ENCODE assay signal across 34 cellular contexts in genomic region chr2:116580209-116580608, GRCh38.
"Had no signal": no experiment of that assay in that cellular context is flagged by ENCODE, and none has a peak within 500 bp of the region (broad histone marks: within the 10 kb centered on the region; RNA-seq: fewer than 3 reads in every experiment).

No MANE protein-coding gene starts in this region.

- H3K27me3 ChIP-seq: MG63 had no signal

- H3K9me3 ChIP-seq: MG63 had no signal

- H3K4me2 ChIP-seq: KMS-11 had no signal

- H3K27ac ChIP-seq: KMS-11 had no signal

- DNase-seq: Karpas-422, Kasumi-1, MG63, MM.1S, MV-4-11, NCI-H1048, NCI-H1092, NCI-H1092 treated with DMSO at 0.1 percent for 48 hours, NCI-H1105, NCI-H1105 treated with DMSO at 0.1 percent for 48 hours, NCI-H1417, NCI-H1417 treated with DMSO at 0.1 percent for 48 hours, NCI-H1436, NCI-H1436 treated with DMSO at 0.1 percent for 48 hours, NCI-H146, NCI-H1694, NCI-H1694 treated with DMSO at 0.1 percent for 48 hours, NCI-H187, NCI-H187 treated with DMSO at 0.1 percent for 48 hours, NCI-H1930, NCI-H2029, NCI-H2029 treated with DMSO at 0.1 percent for 48 hours, NCI-H2081, NCI-H2081 treated with DMSO at 0.1 percent for 48 hours, NCI-H2107, NCI-H2171, NCI-H2171 treated with DMSO at 0.1 percent for 48 hours, NCI-H2227 treated with DMSO at 0.1 percent for 48 hours, NCI-H226, NCI-H345, NCI-H446, NCI-H446 treated with DMSO at 0.1 percent for 48 hours, NCI-H510A treated with DMSO at 0.1 percent for 48 hours had no signal

- H3K36me3 ChIP-seq: MG63 had no signal

- H3K4me3 ChIP-seq: MG63 had no signal

- H3K9ac ChIP-seq: KMS-11 had no signal
